26 cellular contexts compared by ENCODE assay signal in genomic region chr7:47565841-47566240, GRCh38. TPM values are rescaled to one million over a fixed set of nuclear protein-coding genes. Genes with fewer than 3 reads are reported as not detected.
DNase-seq lines count a peak whose midpoint lies in the region; ATAC-seq, FAIRE-seq and TF ChIP-seq lines count a peak whose summit lies in the region.
"Had no signal": no experiment of that assay in that cellular context is flagged by ENCODE, and none has a peak within 500 bp of the region (broad histone marks: within the 10 kb centered on the region; RNA-seq: fewer than 3 reads in every experiment).

No MANE protein-coding gene starts in this region.

- no peak for FAIRE-seq in A549 (lab: Jason Lieb, UNC)
- FAIRE-seq: H54, HepG2 had no signal

- TF ChIP-seq RAD21 in A549 (conservative IDR thresholded peaks at IDR 0.05 in 1 of 2, IDR thresholded peaks at IDR 0.05 in 1 of 2) = no peak

- H3K36me3 ChIP-seq in OCI-LY1 (ENCODE audit: insufficient read depth, low read length) (peaks cover 51% of the 10 kb centered on the region; the same call in 1 of the 2 replicates), endodermal cell (ENCODE audit: control insufficient read depth, insufficient read depth, low read length) (no peaks in the 10 kb centered on the region), PC-9 (ENCODE audit: low read depth) (peaks cover 73% of the 10 kb centered on the region)

- no peak overlapping the region for H3K4me3 Mint-ChIP-seq in endodermal cell
- H3K4me3 Mint-ChIP-seq: CD14-positive monocyte had no signal

- peaks cover 3% of the 10 kb centered on the region for H3K36me3 Mint-ChIP-seq in endodermal cell (ENCODE audit: low read depth)

- H3K9me2 ChIP-seq in OCI-LY1 (ENCODE audit: low read depth, low read length) = no peaks in the 10 kb centered on the region
- H3K9me2 ChIP-seq in PC-9 (ENCODE audit: insufficient read depth) = no peaks in the 10 kb centered on the region

- DNase-seq in A549 (ENCODE audit: low read depth in 1 of 2, low spot score in 1 of 2) (no peak), endodermal cell (no peak), retinal pigment epithelial cell (ENCODE audit: low read depth) (peak; percentile 90), NCI-H2171 treated with DMSO at 0.1 percent for 48 hours (lab: John Stamatoyannopoulos, UW) (no peak), NCI-H1105 treated with DMSO at 0.1 percent for 48 hours (lab: John Stamatoyannopoulos, UW) (no peak), NCI-H1417 (lab: John Stamatoyannopoulos, UW) (no peak), PC-9 (no peak)
- DNase-seq: 8988T, AML-193, EL, GF-D8, KBM-7, MM.1S, NCI-H1092, NCI-H2081, NCI-H2171, NCI-H524 treated with DMSO at 0.1 percent for 48 hours, RPMI8226, SHP77, SW 1271 had no signal

- WGBS in A549 (ENCODE audit: missing lambda C conversion rate) = 84% methylated on average over 7 of the region's 7 CpGs
- 87 to 88% methylated on average over 5 to 7 of the region's 7 CpGs for whole genome bisulfite sequencing in endodermal cell (ENCODE audit: insufficient coverage in 1 of 2, insufficient read length in 1 of 2), 2 experiments

- H3K9me3 Mint-ChIP-seq in endodermal cell = peaks cover 1% of the 10 kb centered on the region
- H3K9me3 Mint-ChIP-seq: CD14-positive monocyte had no signal

- ATAC-seq in A549 = no peak
- ATAC-seq: HepG2 had no signal

- H3K27me3 ChIP-seq in OCI-LY1 (ENCODE audit: insufficient read depth, low read length) (no peaks in the 10 kb centered on the region), endodermal cell (ENCODE audit: control insufficient read depth, insufficient read depth, low read length, poor library complexity, severe bottlenecking) (no peaks in the 10 kb centered on the region), PC-9 (ENCODE audit: insufficient read depth, low read depth) (no peaks in the 10 kb centered on the region)

- no peaks in the 10 kb centered on the region for H3K27me3 Mint-ChIP-seq in endodermal cell (ENCODE audit: insufficient read depth)

- H2AFZ ChIP-seq in OCI-LY1 (ENCODE audit: low read length) = no peak overlapping the region
- no peak overlapping the region for H2AFZ ChIP-seq in PC-9

- peaks cover 26% of the 10 kb centered on the region for H3K4me1 Mint-ChIP-seq in endodermal cell

- no peak for TF ChIP-seq CTCF in A549 (IDR thresholded peaks at IDR 0.05)
- no peak for TF ChIP-seq CTCF in OCI-LY1 (IDR thresholded peaks at IDR 0.05; ENCODE audit: low read length)
- no peak for TF ChIP-seq CTCF in endodermal cell (conservative IDR thresholded peaks at IDR 0.05)
- no peak for TF ChIP-seq CTCF in retinal pigment epithelial cell (conservative IDR thresholded peaks at IDR 0.05; ENCODE audit: low read depth, low read length)
- no peak for TF ChIP-seq CTCF in PC-9 (conservative IDR thresholded peaks at IDR 0.05)

- BruUV-seq in PC-9 (replicated peaks; lab: Mats Ljungman, UMichigan) = no TSS peak

- peaks cover 77% of the 10 kb centered on the region for H3K79me2 ChIP-seq in OCI-LY1 (ENCODE audit: insufficient read depth, low read length)
- H3K79me2 ChIP-seq in PC-9 (ENCODE audit: low read depth) = peaks cover 100% of the 10 kb centered on the region

- peak overlapping the region; percentile 55 for H3K27ac Mint-ChIP-seq in endodermal cell

- H3K4me1 ChIP-seq in A549 (peaks cover 89% of the 10 kb centered on the region), OCI-LY1 (ENCODE audit: insufficient read depth, low read length, severe bottlenecking) (peaks cover 66% of the 10 kb centered on the region), endodermal cell (ENCODE audit: control insufficient read depth, insufficient read depth, low read length) (peaks cover 8% of the 10 kb centered on the region), PC-9 (replicated peaks; ENCODE audit: insufficient read depth) (peaks cover 21% of the 10 kb centered on the region)

- H3K9me3 ChIP-seq in A549 (no peaks in the 10 kb centered on the region), OCI-LY1 (ENCODE audit: low read length) (no peaks in the 10 kb centered on the region), endodermal cell (ENCODE audit: control insufficient read depth, low read length) (peaks cover 5% of the 10 kb centered on the region), PC-9 (ENCODE audit: insufficient read depth, low read depth) (no peaks in the 10 kb centered on the region)

- H3K4me3 ChIP-seq in A549 (no peak overlapping the region), OCI-LY1 (ENCODE audit: low read depth, low read length, poor library complexity, severe bottlenecking) (no peak overlapping the region), endodermal cell (ENCODE audit: low read length) (no peak overlapping the region), retinal pigment epithelial cell (ENCODE audit: low read length) (no peak overlapping the region), PC-9 (no peak overlapping the region)
- H3K4me3 ChIP-seq: SK-N-MC had no signal

- CTCF ChIA-PET in A549 (lab: Yijun Ruan, JAX) (interaction anchor here (1.0 to 1.5 kb wide), 3 partner anchors 15 to 300 kb away, joined by 3 to 6 read pairs (median 5); no protein-coding TSS in a partner anchor), PC-9 (lab: Charles Lee) (no interaction called here)

- no peaks in the 10 kb centered on the region for H4K20me1 ChIP-seq in OCI-LY1 (ENCODE audit: insufficient read depth, low read length)
- H4K20me1 ChIP-seq in PC-9 (ENCODE audit: insufficient read depth) = peaks cover 62% of the 10 kb centered on the region

- POLR2A ChIA-PET in A549 (lab: Yijun Ruan, JAX) (no interaction called here), PC-9 (lab: Charles Lee; ENCODE audit: unreplicated experiment) (no interaction called here)

- no peak for TF ChIP-seq EP300 in A549 (IDR thresholded peaks at IDR 0.05)

- TF ChIP-seq POLR2A in A549 (IDR thresholded peaks at IDR 0.05; ENCODE audit: low read length) = no peak

- H3F3A ChIP-seq in OCI-LY1 (ENCODE audit: insufficient read depth, low read length) = 0 out of 2 replicates have a peak, but pooled peaks cover 7% of the 10 kb centered on the region
- peaks cover 44% of the 10 kb centered on the region; the same call in 1 of the 2 replicates for H3F3A ChIP-seq in PC-9 (ENCODE audit: insufficient read depth, low read depth)

- H3K4me2 ChIP-seq in A549 (peak overlapping the region; percentile 13; the same call in 2 of the 3 replicates), OCI-LY1 (ENCODE audit: low read length) (no peak overlapping the region), PC-9 (no peak overlapping the region)

- H3K9ac ChIP-seq in OCI-LY1 (ENCODE audit: low read length) (no peak overlapping the region), endodermal cell (ENCODE audit: extremely low read depth, low read length, poor library complexity, severe bottlenecking) (no peak overlapping the region)

- intact Hi-C loops in PC-9 (cut with micrococcal nuclease; ENCODE audit: unreplicated experiment) = no loop called here

- H3K27ac ChIP-seq in A549 (peak overlapping the region; percentile 31 to 68; a peak in 4 of 6 replicates), OCI-LY1 (ENCODE audit: low read depth, low read length, poor library complexity, severe bottlenecking) (peak overlapping the region; percentile 92), endodermal cell (ENCODE audit: low read depth, low read length) (no peak overlapping the region), PC-9 (no peak overlapping the region)
- H3K27ac ChIP-seq: HL-60, SK-N-MC had no signal

TF ChIP-seq in A549, 52 proteins besides CTCF, POLR2A, EP300 and RAD21:
- TF ChIP-seq CBX2 (IDR thresholded peaks at IDR 0.05; ENCODE audit: borderline replicate concordance, low read depth) = no peak
TF ChIP-seq in A549: peak in this region for 0.

RNA-seq across cellular contexts. Expression of gene TNS3, which starts 16.1 kb away (rescaled TPM):
- polyA plus RNA-seq in A549 (2011; rRNA removed) = 134 and 137 TPM in 2 replicates
- 80.9 and 113 TPM in 2 replicates for polyA plus RNA-seq in A549 (2012; cell fraction: cytosol; rRNA removed)
- polyA plus RNA-seq in A549 (2012; cell fraction: nucleus; rRNA removed) = 217 and 283 TPM in 2 replicates
- 107 to 122 TPM (median 107 TPM) in 3 replicates for polyA plus RNA-seq in A549 (2017; fragmentation: RNase III; extraction: RNeasy Plus Mini Kit Qiagen cat#74134 plus additional on column Dnase treatment)
- 438 and 510 TPM in 2 replicates for polyA minus RNA-seq in A549 (2011; rRNA and poly(A)+ RNA removed)
- 10 to 100 TPM; 33.8 to 38.5 TPM for total RNA-seq in endodermal cell
- polyA plus RNA-seq in endodermal cell (2013, experiment 1 of 2) = 18.1 TPM
- 19.3 TPM for polyA plus RNA-seq in endodermal cell (2013, experiment 2 of 2)
- total RNA-seq in PC-9 (2021) = 111 and 143 TPM in 2 replicates

Comparison
In these comparisons a context has a peak if more than half of its experiments do, and no peak if none do; other contexts are left out.
1. H3K27ac ChIP-seq: peak in A549 (2 of 2) and OCI-LY1 (single experiment); none in endodermal cell (single experiment) and PC-9 (single experiment).